ENCODE assay signal across 16 cellular contexts in the genomic region with DNA sequence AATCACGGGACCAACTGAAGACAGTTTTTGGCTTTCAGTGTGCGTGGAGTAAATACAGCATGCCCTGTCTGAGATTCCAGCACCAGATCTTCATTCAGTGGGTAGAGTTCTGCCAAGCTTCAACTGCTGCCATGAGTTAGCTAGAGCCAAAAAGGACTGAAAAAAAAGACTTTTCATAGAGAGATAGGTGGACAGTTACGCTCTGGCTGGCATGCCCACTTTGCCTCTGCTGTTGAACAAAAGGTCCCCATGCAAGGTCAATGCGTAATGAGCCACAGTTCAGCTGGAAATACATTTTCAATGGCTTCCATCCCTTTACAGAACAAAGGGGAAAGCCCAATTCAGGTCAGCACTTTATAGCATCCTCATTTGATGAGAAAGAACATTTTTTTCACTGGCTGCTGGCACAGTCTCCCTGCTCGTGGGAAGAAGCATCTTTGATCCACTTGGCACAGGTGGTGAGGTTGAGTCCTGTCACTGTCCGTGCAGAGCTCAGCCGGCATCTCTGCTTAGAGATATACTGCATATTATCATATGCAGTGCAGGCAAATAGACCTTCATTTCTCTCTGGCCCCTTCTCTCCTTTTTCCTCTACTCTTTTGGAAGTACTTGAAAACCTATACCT.
"Had no signal": no experiment of that assay in that cellular context is flagged by ENCODE, and none has a peak within 500 bp of the region (broad histone marks: within the 10 kb centered on the region; RNA-seq: fewer than 3 reads in every experiment).

No MANE protein-coding gene starts in this region.

- DNase-seq: colonic mucosa; dermis blood vessel endothelial cell; effector CD4-positive, alpha-beta T cell; foreskin melanocyte; heart left ventricle; hippocampal formation; left colon; left ventricle myocardium superior; mucosa of descending colon; naive thymus-derived CD8-positive, alpha-beta T cell; pancreas; stimulated activated CD4-positive, alpha-beta T cell treated with anti-CD3 and anti-CD28 coated beads, Interleukin-2, amount 100 ng/mL, for 24 hours; stimulated activated CD4-positive, alpha-beta T cell treated with anti-CD3 and anti-CD28 coated beads, Interleukin-4, amount 100 ng/mL, for 4 hours; stimulated activated naive B cell treated with anti-CD40 and anti-IgM and Interleukin-4, amounts not matched to agents 10 μg/mL and 1 μg/mL and 100 μg/mL, for 72 hours; stimulated activated naive CD8-positive, alpha-beta T cell treated with anti-CD3 and anti-CD28 coated beads, Interleukin-15, amount 100 ng/mL, for 72 hours; transverse colon had no signal
